ENCODE assay signal across 9 cellular contexts in the genomic region with DNA sequence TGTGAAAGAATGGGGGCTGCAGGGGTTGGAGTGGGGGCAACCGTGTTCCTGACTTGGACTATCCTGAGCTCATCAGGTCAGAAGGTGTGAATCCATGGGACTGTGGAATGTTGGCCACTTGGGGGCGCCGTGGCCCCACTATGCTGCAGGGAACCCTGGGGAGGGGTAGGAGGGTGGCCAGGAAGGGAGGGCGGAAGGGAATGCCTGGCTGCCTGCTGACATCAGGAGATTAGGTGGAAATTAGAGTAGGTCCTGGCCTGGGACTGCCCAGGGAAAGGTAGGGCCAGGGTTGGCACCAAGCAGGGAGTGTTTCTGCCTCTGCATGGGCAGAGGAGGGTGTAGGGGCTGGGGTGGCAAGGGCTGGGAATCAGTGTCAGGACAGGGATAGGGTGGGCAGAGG.
A peak's percentile ranks its signal among the peaks of the same experiment; 100 is the strongest.
DNase-seq lines count a peak whose midpoint lies in the region; ATAC-seq and TF ChIP-seq lines count a peak whose summit lies in the region.
"Had no signal": no experiment of that assay in that cellular context is flagged by ENCODE, and none has a peak within 500 bp of the region (broad histone marks: within the 10 kb centered on the region; RNA-seq: fewer than 3 reads in every experiment).

No MANE protein-coding gene starts in this region.

- intact Hi-C loops in Calu3 (cut with micrococcal nuclease; ENCODE audit: unreplicated experiment), result loop anchor here (10.0 kb wide), 1 partner anchor 161 kb away; no protein-coding TSS in a partner anchor

- no TSS peak for BruUV-seq in Calu3 (replicated peaks; lab: Mats Ljungman, UMichigan)

- no peaks in the 10 kb centered on the region for H3K36me3 Mint-ChIP-seq in Calu3 (ENCODE audit: insufficient read depth, unreplicated experiment)
- no peaks in the 10 kb centered on the region for H3K36me3 Mint-ChIP-seq in immature natural killer cell

- H3K4me3 Mint-ChIP-seq in Calu3 (ENCODE audit: low read depth, unreplicated experiment) (no peak overlapping the region), immature natural killer cell (no peak overlapping the region)
- H3K4me3 Mint-ChIP-seq: IgD-negative memory B cell had no signal

- H3K27me3 Mint-ChIP-seq in Calu3 (ENCODE audit: unreplicated experiment), result peaks cover 39% of the 10 kb centered on the region
- H3K27me3 Mint-ChIP-seq in immature natural killer cell (ENCODE audit: low read depth in 3 of 3), result peaks cover 0 to 6% (median 2%) of the 10 kb centered on the region in 3 donors

- H3K9me3 Mint-ChIP-seq in Calu3 (ENCODE audit: low read depth, unreplicated experiment) (no peaks in the 10 kb centered on the region), immature natural killer cell (no peaks in the 10 kb centered on the region)

- peak; percentile 42 for TF ChIP-seq CTCF in Calu3 (IDR thresholded peaks at IDR 0.05; ENCODE audit: unreplicated experiment)

- CTCF ChIA-PET in Calu3 (lab: Charles Lee), result interaction anchor here (0.6 to 1.4 kb wide), 5 partner anchors 32 to 1928 kb away, joined by 3 to 6 read pairs (median 4); no protein-coding TSS in a partner anchor

- DNase-seq in Calu3 (peak; percentile 67), HCEC 1CT (peak; percentile 33), T-helper 9 cell (peak; percentile 31), retina (peak; percentile 52), immature natural killer cell (no peak), glomerular visceral epithelial cell (ENCODE audit: extremely low spot score) (no peak)
- peak; percentile 20 for DNase-seq in effector CD4-positive, alpha-beta T cell

- H3K27ac Mint-ChIP-seq in Calu3 (ENCODE audit: unreplicated experiment) (no peak overlapping the region), immature natural killer cell (no peak overlapping the region)
- H3K27ac Mint-ChIP-seq: IgD-negative memory B cell had no signal

- ATAC-seq in GM21717 (IDR thresholded peaks at IDR 0.05; ENCODE audit: unreplicated experiment), result no peak

- H3K4me1 Mint-ChIP-seq in Calu3 (ENCODE audit: low read depth, unreplicated experiment), result peaks cover 8% of the 10 kb centered on the region
- H3K4me1 Mint-ChIP-seq in immature natural killer cell, result no peaks in the 10 kb centered on the region

Comparison
In these comparisons a context has a peak if more than half of its experiments do, and no peak if none do; other contexts are left out.
1. DNase-seq: peak in Calu3 (single experiment), HCEC 1CT (single experiment), T-helper 9 cell (single experiment), effector CD4-positive, alpha-beta T cell (single experiment) and retina (single experiment); none in immature natural killer cell (0 of 3) and glomerular visceral epithelial cell (single experiment).